Comparison of ENCODE assay signal across 21 cellular contexts in genomic region chr4:177385576-177386320, GRCh38.
"Had no signal": no experiment of that assay in that cellular context is flagged by ENCODE, and none has a peak within 500 bp of the region (broad histone marks: within the 10 kb centered on the region; RNA-seq: fewer than 3 reads in every experiment).

No MANE protein-coding gene starts in this region.

- H3K9me3 ChIP-seq: left ventricle myocardium inferior, tibial nerve had no signal

- H3K4me1 Mint-ChIP-seq: activated T-helper 17 cell treated with anti-CD3 and anti-CD28 coated beads, Interleukin-2, amount 50 U/mL, for 72 hours; immature natural killer cell; nephron had no signal

- H3K36me3 ChIP-seq: left ventricle myocardium inferior, tibial nerve, WERI-Rb-1 had no signal

- DNase-seq: activated CD4-positive, alpha-beta memory T cell treated with anti-CD3 and anti-CD28 coated beads for 36 hours; activated CD4-positive, alpha-beta T cell treated with anti-CD3 and anti-CD28 coated beads for 36 hours; activated naive CD4-positive, alpha-beta T cell; activated naive CD8-positive, alpha-beta T cell treated with anti-CD3 and anti-CD28 coated beads, Interleukin-2, amount 10 ng/mL, durations not matched to agents 7 days and 5 days; central memory CD4-positive, alpha-beta T cell; immature natural killer cell; kidney glomerular epithelial cell; left ventricle myocardium inferior; mammary epithelial cell; midbrain; nucleus accumbens; stimulated activated CD4-positive, alpha-beta T cell treated with anti-CD3 and anti-CD28 coated beads, Interleukin-15, amount 100 ng/mL, for 24 hours; stimulated activated CD4-positive, alpha-beta T cell treated with anti-CD3 and anti-CD28 coated beads, Interleukin-2, amount 100 ng/mL, for 48 hours; WERI-Rb-1 had no signal

- H3K4me1 ChIP-seq: left ventricle myocardium inferior, tibial nerve had no signal

- H3K27me3 Mint-ChIP-seq: activated CD4-positive, alpha-beta T cell treated with anti-CD3 and anti-CD28 coated beads for 36 hours; stimulated activated naive CD8-positive, alpha-beta T cell treated with anti-CD3 and anti-CD28 coated beads, Interleukin-15, Interleukin-2, amounts not matched to agents 100 ng/mL and 50 ng/mL, for 24 hours had no signal

- H3K4me3 ChIP-seq: left ventricle myocardium inferior, tibial nerve had no signal

- H3K27ac Mint-ChIP-seq: activated CD4-positive, alpha-beta memory T cell treated with anti-CD3 and anti-CD28 coated beads for 36 hours; activated CD4-positive, alpha-beta T cell treated with anti-CD3 and anti-CD28 coated beads for 36 hours; activated naive CD8-positive, alpha-beta T cell treated with anti-CD3 and anti-CD28 coated beads, Interleukin-2, amount 10 ng/mL, durations not matched to agents 7 days and 5 days; activated T-helper 17 cell treated with anti-CD3 and anti-CD28 coated beads, Interleukin-2, amount 50 U/mL, for 72 hours; brain; immature natural killer cell; nephron; stimulated activated naive CD8-positive, alpha-beta T cell treated with anti-CD3 and anti-CD28 coated beads, Interleukin-15, Interleukin-2, amounts not matched to agents 100 ng/mL and 50 ng/mL, for 24 hours had no signal

- H3K9me3 Mint-ChIP-seq: activated CD4-positive, alpha-beta memory T cell treated with anti-CD3 and anti-CD28 coated beads for 36 hours; activated T-helper 17 cell treated with anti-CD3 and anti-CD28 coated beads, Interleukin-2, amount 50 U/mL, for 72 hours; nephron; stimulated activated naive CD8-positive, alpha-beta T cell treated with anti-CD3 and anti-CD28 coated beads, Interleukin-15, Interleukin-2, amounts not matched to agents 100 ng/mL and 50 ng/mL, for 24 hours had no signal

- H3K4me3 Mint-ChIP-seq: activated CD4-positive, alpha-beta memory T cell treated with anti-CD3 and anti-CD28 coated beads for 36 hours; activated CD4-positive, alpha-beta T cell treated with anti-CD3 and anti-CD28 coated beads for 36 hours; activated naive CD8-positive, alpha-beta T cell treated with anti-CD3 and anti-CD28 coated beads, Interleukin-2, amount 10 ng/mL, durations not matched to agents 7 days and 5 days; activated T-helper 17 cell treated with anti-CD3 and anti-CD28 coated beads, Interleukin-2, amount 50 U/mL, for 72 hours; brain; immature natural killer cell; nephron; stimulated activated naive CD8-positive, alpha-beta T cell treated with anti-CD3 and anti-CD28 coated beads, Interleukin-15, Interleukin-2, amounts not matched to agents 100 ng/mL and 50 ng/mL, for 24 hours had no signal

- FAIRE-seq: colon, urothelium cell line had no signal

- H3K27ac ChIP-seq: left ventricle myocardium inferior, tibial nerve, WERI-Rb-1 had no signal

- H3K27me3 ChIP-seq: tibial nerve had no signal

- ATAC-seq: activated T-helper 17 cell treated with anti-CD3 and anti-CD28 coated beads, Interleukin-2, amount 50 U/mL, for 72 hours had no signal

- H3K36me3 Mint-ChIP-seq: activated CD4-positive, alpha-beta memory T cell treated with anti-CD3 and anti-CD28 coated beads for 36 hours; activated naive CD8-positive, alpha-beta T cell treated with anti-CD3 and anti-CD28 coated beads, Interleukin-2, amount 10 ng/mL, durations not matched to agents 7 days and 5 days; brain; immature natural killer cell had no signal
